13 cellular contexts compared by ENCODE assay signal in the genomic region with DNA sequence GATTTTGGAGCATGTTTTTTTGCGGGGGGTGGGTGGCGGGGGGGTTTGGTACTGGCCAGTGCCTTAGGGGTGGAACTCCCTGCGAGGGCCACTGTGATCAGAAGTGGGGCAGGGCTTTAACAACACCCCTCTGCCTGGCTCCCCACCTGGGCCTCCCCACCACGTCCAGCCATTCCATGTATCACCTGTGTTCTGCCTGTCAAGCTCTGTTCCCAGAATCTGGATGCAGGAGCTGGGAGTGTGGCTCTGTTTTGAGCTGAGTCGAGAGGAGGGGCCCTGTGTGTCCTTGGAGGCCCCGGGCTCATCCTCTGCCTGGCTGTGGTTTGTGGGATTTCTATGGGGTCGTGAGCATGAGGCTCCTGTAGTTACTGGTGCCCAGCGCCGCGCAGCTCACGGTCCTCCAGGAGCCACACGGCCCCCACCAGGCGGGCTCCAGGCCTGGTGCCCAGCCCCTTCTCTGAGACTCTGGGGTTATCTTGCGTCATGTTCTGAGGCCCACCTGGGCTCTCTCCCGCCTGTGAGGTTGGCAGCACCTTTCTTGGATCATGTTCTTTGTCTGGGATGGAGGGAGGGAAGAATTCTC.
"Had no signal": no experiment of that assay in that cellular context is flagged by ENCODE, and none has a peak within 500 bp of the region (broad histone marks: within the 10 kb centered on the region; RNA-seq: fewer than 3 reads in every experiment).

No MANE protein-coding gene starts in this region.

- ATAC-seq: left lung, WTC11 had no signal

- H3K4me1 ChIP-seq: left lung had no signal

- H3K4me3 ChIP-seq: heart right ventricle, left lung had no signal

- H3K9me3 ChIP-seq: heart right ventricle, left lung had no signal

- H3K27me3 ChIP-seq: heart right ventricle, left lung had no signal

- H3K27ac ChIP-seq: heart right ventricle had no signal

- DNase-seq: activated CD4-positive, alpha-beta memory T cell treated with anti-CD3 and anti-CD28 coated beads, Interleukin-2, amount 10 ng/mL, durations not matched to agents 7 days and 5 days; activated CD4-positive, alpha-beta T cell treated with anti-CD3 and anti-CD28 coated beads for 4 hours; activated CD8-positive, alpha-beta memory T cell treated with anti-CD3 and anti-CD28 coated beads, Interleukin-2, amount 50 U/mL, for 4 hours; activated naive CD4-positive, alpha-beta T cell treated with anti-CD3 and anti-CD28 coated beads for 36 hours; activated naive CD8-positive, alpha-beta T cell treated with anti-CD3 and anti-CD28 coated beads, Interleukin-2, amount 50 U/mL, for 24 hours; endodermal cell; heart right ventricle; left lung; natural killer cell; retina; stimulated activated CD4-positive, alpha-beta T cell treated with anti-CD3 and anti-CD28 coated beads, Interleukin-4, amount 100 ng/mL, for 1 hour; stimulated activated naive CD4-positive, alpha-beta T cell had no signal
